In genomic region chr11:3164138-3164539, GRCh38 we compare ENCODE assay signal across 8 cellular contexts. TPM values are rescaled to one million over a fixed set of nuclear protein-coding genes. Genes with fewer than 3 reads are reported as not detected.
DNase-seq lines count a peak whose midpoint lies in the region; ATAC-seq, FAIRE-seq and TF ChIP-seq lines count a peak whose summit lies in the region.

No MANE protein-coding gene starts in this region.

- WGBS in SK-N-SH (ENCODE audit: low lambda C conversion rate) = 36% methylated on average over 11 of the region's 13 CpGs
- 27 to 53% methylated on average over 3 to 11 of the region's 13 CpGs for WGBS in body of pancreas, 2 donors
- 31% methylated on average over 12 of the region's 13 CpGs for WGBS in HepG2 (ENCODE audit: low lambda C conversion rate)
- whole genome bisulfite sequencing in thyroid gland, 2 donors = 44 to 60% methylated on average over 3 to 9 of the region's 13 CpGs

- no peaks in the 10 kb centered on the region for H3K9me2 ChIP-seq in SK-N-SH

- POLR2A ChIA-PET in SK-N-SH (lab: Yijun Ruan, JAX) = no interaction called here
- POLR2A ChIA-PET in HepG2 (lab: Yijun Ruan, JAX) = no interaction called here

- ATAC-seq in SK-N-SH treated with all-trans-retinoic acid at 6 μM for 48 hours = no peak
- ATAC-seq in body of pancreas = no peak
- ATAC-seq in HepG2 = no peak
- no peak for ATAC-seq in HG02642 (IDR thresholded peaks at IDR 0.05; ENCODE audit: poor library complexity, unreplicated experiment)
- no peak for ATAC-seq in GM19328 (IDR thresholded peaks at IDR 0.05; ENCODE audit: unreplicated experiment)

- no peak for TF ChIP-seq CTCF in SK-N-SH (IDR thresholded peaks at IDR 0.05)
- no peak for TF ChIP-seq CTCF in body of pancreas (IDR thresholded peaks at IDR 0.05)
- no peak for TF ChIP-seq CTCF in HepG2 (CRISPR knock-in tag; IDR thresholded peaks at IDR 0.05)
- TF ChIP-seq CTCF in thyroid gland (IDR thresholded peaks at IDR 0.05) = no peak

- H3K27me3 ChIP-seq in SK-N-SH (ENCODE audit: insufficient read depth) (no peaks in the 10 kb centered on the region), body of pancreas (no peaks in the 10 kb centered on the region), HepG2 (ENCODE audit: control insufficient read depth in 1 of 2, insufficient read depth in 2 of 2, low read length in 2 of 2) (peaks cover 21 to 88% of the 10 kb centered on the region in 2 experiments), thyroid gland (no peaks in the 10 kb centered on the region)

- H3K9me3 ChIP-seq in SK-N-SH (no peaks in the 10 kb centered on the region), body of pancreas (no peaks in the 10 kb centered on the region), HepG2 (ENCODE audit: low read length) (no peaks in the 10 kb centered on the region), thyroid gland (no peaks in the 10 kb centered on the region)

- CTCF ChIA-PET in SK-N-SH (lab: Yijun Ruan, JAX) (interaction anchor here (0.9 to 1.1 kb wide), 2 partner anchors 53 to 127 kb away, joined by 3 read pairs; no protein-coding TSS in a partner anchor), HepG2 (lab: Yijun Ruan, JAX; ENCODE audit: low intra/inter-chr PET ratio, low total read pairs) (no interaction called here)

- H3K9ac ChIP-seq in SK-N-SH (peak overlapping the region; percentile 77), HepG2 (ENCODE audit: insufficient read depth, low read depth, low read length) (no peak overlapping the region)

- TF ChIP-seq EP300 in SK-N-SH (IDR thresholded peaks at IDR 0.05; ENCODE audit: borderline replicate concordance in 1 of 2, low read depth in 1 of 2, low read length in 1 of 2) (no peak), HepG2 (IDR thresholded peaks at IDR 0.05; ENCODE audit: low read depth in 2 of 2, low read length in 2 of 2) (no peak), HepG2 (CRISPR knock-in tag; IDR thresholded peaks at IDR 0.05; ENCODE audit: borderline replicate concordance) (no peak)

- no peak for TF ChIP-seq RAD21 in SK-N-SH (IDR thresholded peaks at IDR 0.05; ENCODE audit: low read length)
- no peak for TF ChIP-seq RAD21 in HepG2 (CRISPR knock-in tag; IDR thresholded peaks at IDR 0.05)

- H3F3A ChIP-seq in SK-N-SH (replicated peaks; ENCODE audit: insufficient read depth) = no peaks in the 10 kb centered on the region

- H3K79me2 ChIP-seq in SK-N-SH (ENCODE audit: insufficient read depth) (peaks cover 34% of the 10 kb centered on the region), HepG2 (ENCODE audit: insufficient read depth, low read length) (no peaks in the 10 kb centered on the region)

- peak overlapping the region; percentile 98 for H3K4me2 ChIP-seq in SK-N-SH
- no peak overlapping the region for H3K4me2 ChIP-seq in HepG2 (ENCODE audit: low read depth, low read length)

- H4K20me1 ChIP-seq in SK-N-SH (ENCODE audit: insufficient read depth) = peaks cover 49% of the 10 kb centered on the region
- peaks cover 3% of the 10 kb centered on the region; the same call in 1 of the 2 replicates for H4K20me1 ChIP-seq in HepG2 (ENCODE audit: insufficient read depth, low read length)

- peak overlapping the region; percentile 73 to 83 for H3K4me3 ChIP-seq in SK-N-SH (ENCODE audit: low read depth in 2 of 2, low read length in 1 of 2)
- peak overlapping the region; percentile 45 to 55 for H3K4me3 ChIP-seq in body of pancreas
- no peak overlapping the region for H3K4me3 ChIP-seq in HepG2 (replicated peaks in 1 of 3; ENCODE audit: insufficient read depth in 1 of 3, low read depth in 2 of 3, low read length in 3 of 3)
- H3K4me3 ChIP-seq in thyroid gland (replicated peaks in 1 of 3) = peak overlapping the region; percentile 26 to 71 (median 58)

- no peak overlapping the region for H3K27ac ChIP-seq in SK-N-SH (ENCODE audit: low read depth in 2 of 2, low read length in 1 of 2)
- peak overlapping the region in 1 of 4 donors; percentile 48 for H3K27ac ChIP-seq in body of pancreas
- H3K27ac ChIP-seq in HepG2 (ENCODE audit: extremely low read length, insufficient read depth, low read length) = no peak overlapping the region
- H3K27ac ChIP-seq in thyroid gland = peak overlapping the region; percentile 26 to 65 (median 58)

- no peak for FAIRE-seq in HepG2 (lab: Jason Lieb, UNC)

- no TSS peak for BruUV-seq in HepG2 (replicated peaks; lab: Mats Ljungman, UMichigan)

- H3K36me3 ChIP-seq in SK-N-SH (replicated peaks in 1 of 2; ENCODE audit: control insufficient read depth in 1 of 2, insufficient read depth in 2 of 2, low read length in 1 of 2) = no peaks in the 10 kb centered on the region
- H3K36me3 ChIP-seq in body of pancreas (replicated peaks in 1 of 2; ENCODE audit: insufficient read depth in 1 of 2, low read depth in 2 of 2) = no peaks in the 10 kb centered on the region
- H3K36me3 ChIP-seq in HepG2 (replicated peaks in 1 of 2; ENCODE audit: control insufficient read depth in 1 of 2, insufficient read depth in 2 of 2, low read length in 2 of 2) = no peaks in the 10 kb centered on the region
- no peaks in the 10 kb centered on the region for H3K36me3 ChIP-seq in thyroid gland

- TF ChIP-seq POLR2A in body of pancreas (IDR thresholded peaks at IDR 0.05) = no peak
- TF ChIP-seq POLR2A in HepG2 (IDR thresholded peaks at IDR 0.05; ENCODE audit: insufficient read depth in 1 of 2, low read depth in 2 of 2, low read length in 2 of 2) = no peak
- TF ChIP-seq POLR2A in thyroid gland (IDR thresholded peaks at IDR 0.05) = no peak

- intact Hi-C loops in body of pancreas (cut with DNase I) = no loop called here
- intact Hi-C loops in HepG2 (cut with micrococcal nuclease; ENCODE audit: unreplicated experiment) = no loop called here
- intact Hi-C loops in thyroid gland (cut with DNase I) = no loop called here

- peaks cover 0 to 49% of the 10 kb centered on the region in 2 experiments; a peak in 2 of 4 replicates for H3K4me1 ChIP-seq in SK-N-SH (ENCODE audit: control insufficient read depth in 1 of 2, insufficient read depth in 2 of 2, low read depth in 1 of 2, low read length in 1 of 2)
- peaks cover 53% of the 10 kb centered on the region for H3K4me1 ChIP-seq in body of pancreas
- no peaks in the 10 kb centered on the region for H3K4me1 ChIP-seq in HepG2 (ENCODE audit: insufficient read depth, low read length)
- peaks cover 31 to 50% of the 10 kb centered on the region in 2 donors for H3K4me1 ChIP-seq in thyroid gland

- in situ Hi-C loops in HepG2 (cut with HindIII; ENCODE audit: extremely low pct_ligation_motif_present, low pct_unique_long_range_greater_than_20kb) = no loop called here

- DNase-seq in SK-N-SH = peak; percentile 59
- peak in 3 of 4 donors; percentile 7 to 11 (median 10) for DNase-seq in body of pancreas
- DNase-seq in HepG2 (ENCODE audit: low spot score) = no peak
- DNase-seq in thyroid gland = no peak
- no peak for DNase-seq in NCI-H510A (lab: John Stamatoyannopoulos, UW)

- H2AFZ ChIP-seq in SK-N-SH (ENCODE audit: low read depth) (no peak overlapping the region), HepG2 (ENCODE audit: low read length) (no peak overlapping the region)

RNA-seq across cellular contexts. Expression of gene OSBPL5, which starts 1.0 kb away (rescaled TPM):
- polyA plus RNA-seq in SK-N-SH (2012; rRNA removed) = 7.8 and 10.9 TPM in 2 replicates
- polyA plus RNA-seq in SK-N-SH (2012; cell fraction: cytosol; rRNA removed) = 2.7 and 4.3 TPM in 2 replicates
- polyA plus RNA-seq in SK-N-SH (2012; cell fraction: nucleus; rRNA removed) = 39.6 and 46.8 TPM in 2 replicates
- 10 to 100 TPM; 22.3 to 62.0 TPM for total RNA-seq in body of pancreas
- not detected in 2 replicates for total RNA-seq in HepG2 (2016; rRNA removed; fragmentation: Illumina TruSeq; extraction: Trizol)
- 0.26 TPM in 1 of 2 replicates, not detected in the other for total RNA-seq in HepG2 (2016; cell fraction: cytosol; rRNA removed; fragmentation: Illumina TruSeq; extraction: Trizol; ENCODE audit: low read depth)
- not detected in 2 replicates for total RNA-seq in HepG2 (2016; cell fraction: insoluble cytoplasmic fraction; rRNA removed; fragmentation: Illumina TruSeq; extraction: Trizol)
- not detected in 2 replicates for total RNA-seq in HepG2 (2016; cell fraction: membrane; rRNA removed; fragmentation: Illumina TruSeq; extraction: Trizol)
- not detected in 2 replicates for total RNA-seq in HepG2 (2016; cell fraction: nucleus; rRNA removed; fragmentation: Illumina TruSeq; extraction: Trizol)
- polyA plus RNA-seq in HepG2 (2011; rRNA removed) = not detected in 2 replicates
- not detected in 2 replicates for polyA plus RNA-seq in HepG2 (2011; cell fraction: cytosol; rRNA removed)
- 0.34 TPM in 1 of 2 replicates, not detected in the other for polyA plus RNA-seq in HepG2 (2011; cell fraction: nucleus; rRNA removed)
- not detected in 2 replicates for polyA plus RNA-seq in HepG2 (2012)
- not detected in 2 replicates for polyA plus RNA-seq in HepG2 (2016; cell fraction: cytosol; fragmentation: Illumina TruSeq; extraction: Trizol; ENCODE audit: low read depth)
- polyA plus RNA-seq in HepG2 (2016; cell fraction: insoluble cytoplasmic fraction; fragmentation: Illumina TruSeq; extraction: Trizol; ENCODE audit: low read depth) = not detected in 2 replicates
- polyA plus RNA-seq in HepG2 (2016; cell fraction: membrane; fragmentation: Illumina TruSeq; extraction: Trizol; ENCODE audit: low read depth) = not detected in 2 replicates
- polyA plus RNA-seq in HepG2 (2016; cell fraction: nucleus; fragmentation: Illumina TruSeq; extraction: Trizol; ENCODE audit: insufficient read depth, low read depth) = not detected in 2 replicates
- 41.3 TPM in 1 of 2 replicates, not detected in the other for polyA minus RNA-seq in HepG2 (2011; rRNA and poly(A)+ RNA removed; ENCODE audit: low replicate concordance)
- 0.40 and 0.97 TPM in 2 replicates for polyA minus RNA-seq in HepG2 (2011; cell fraction: cytosol; rRNA and poly(A)+ RNA removed)
- not detected in 2 replicates for polyA minus RNA-seq in HepG2 (2011; cell fraction: nucleus; rRNA and poly(A)+ RNA removed)
- 10 to 100 TPM; 24.2 to 46.7 (median 34.4) TPM for total RNA-seq in thyroid gland

RNA-seq across cellular contexts. Expression of gene MRGPRG, which starts 54.5 kb away (rescaled TPM):
- polyA plus RNA-seq in SK-N-SH (2012; rRNA removed) (not detected in 2 replicates), HepG2 (2011; rRNA removed) (not detected in 2 replicates)
- polyA plus RNA-seq in SK-N-SH (2012; cell fraction: cytosol; rRNA removed) = not detected in 2 replicates
- not detected in 2 replicates for polyA plus RNA-seq in SK-N-SH (2012; cell fraction: nucleus; rRNA removed)
- total RNA-seq in body of pancreas (not detected), HepG2 (2016; rRNA removed; fragmentation: Illumina TruSeq; extraction: Trizol) (not detected in 2 replicates), thyroid gland (not detected)
- total RNA-seq in HepG2 (2016; cell fraction: cytosol; rRNA removed; fragmentation: Illumina TruSeq; extraction: Trizol; ENCODE audit: low read depth) = not detected in 2 replicates
- not detected in 2 replicates for total RNA-seq in HepG2 (2016; cell fraction: insoluble cytoplasmic fraction; rRNA removed; fragmentation: Illumina TruSeq; extraction: Trizol)
- total RNA-seq in HepG2 (2016; cell fraction: membrane; rRNA removed; fragmentation: Illumina TruSeq; extraction: Trizol) = not detected in 2 replicates
- not detected in 2 replicates for total RNA-seq in HepG2 (2016; cell fraction: nucleus; rRNA removed; fragmentation: Illumina TruSeq; extraction: Trizol)
- polyA plus RNA-seq in HepG2 (2011; cell fraction: cytosol; rRNA removed) = not detected in 2 replicates
- polyA plus RNA-seq in HepG2 (2011; cell fraction: nucleus; rRNA removed) = not detected in 2 replicates
- not detected in 2 replicates for polyA plus RNA-seq in HepG2 (2012)
- polyA plus RNA-seq in HepG2 (2016; cell fraction: cytosol; fragmentation: Illumina TruSeq; extraction: Trizol; ENCODE audit: low read depth) = not detected in 2 replicates
- not detected in 2 replicates for polyA plus RNA-seq in HepG2 (2016; cell fraction: insoluble cytoplasmic fraction; fragmentation: Illumina TruSeq; extraction: Trizol; ENCODE audit: low read depth)
- not detected in 2 replicates for polyA plus RNA-seq in HepG2 (2016; cell fraction: membrane; fragmentation: Illumina TruSeq; extraction: Trizol; ENCODE audit: low read depth)
- not detected in 2 replicates for polyA plus RNA-seq in HepG2 (2016; cell fraction: nucleus; fragmentation: Illumina TruSeq; extraction: Trizol; ENCODE audit: insufficient read depth, low read depth)
- not detected in 2 replicates for polyA minus RNA-seq in HepG2 (2011; rRNA and poly(A)+ RNA removed; ENCODE audit: low replicate concordance)
- not detected in 2 replicates for polyA minus RNA-seq in HepG2 (2011; cell fraction: cytosol; rRNA and poly(A)+ RNA removed)
- polyA minus RNA-seq in HepG2 (2011; cell fraction: nucleus; rRNA and poly(A)+ RNA removed) = not detected in 2 replicates

Comparison
In these comparisons a context has a peak if more than half of its experiments do, and no peak if none do; other contexts are left out.
1. DNase-seq: peak in SK-N-SH (single experiment) and body of pancreas (3 of 4); none in HepG2 (single experiment), thyroid gland (0 of 2) and NCI-H510A (single experiment).
2. H3K27ac ChIP-seq: peak in thyroid gland (3 of 3); none in SK-N-SH (0 of 2) and HepG2 (single experiment).
3. H3K4me3 ChIP-seq: peak in SK-N-SH (2 of 2), body of pancreas (2 of 2) and thyroid gland (3 of 3); none in HepG2 (0 of 3).
4. RNA of gene OSBPL5, which starts 1.0 kb away (total RNA-seq): 22.3 to 62.0 TPM in body of pancreas and 24.2 to 46.7 TPM in thyroid gland; 0.26 TPM in HepG2; every median in the first group is over 10 times any median in the second.